Comparison of ENCODE assay signal across 8 cellular contexts in the genomic region with DNA sequence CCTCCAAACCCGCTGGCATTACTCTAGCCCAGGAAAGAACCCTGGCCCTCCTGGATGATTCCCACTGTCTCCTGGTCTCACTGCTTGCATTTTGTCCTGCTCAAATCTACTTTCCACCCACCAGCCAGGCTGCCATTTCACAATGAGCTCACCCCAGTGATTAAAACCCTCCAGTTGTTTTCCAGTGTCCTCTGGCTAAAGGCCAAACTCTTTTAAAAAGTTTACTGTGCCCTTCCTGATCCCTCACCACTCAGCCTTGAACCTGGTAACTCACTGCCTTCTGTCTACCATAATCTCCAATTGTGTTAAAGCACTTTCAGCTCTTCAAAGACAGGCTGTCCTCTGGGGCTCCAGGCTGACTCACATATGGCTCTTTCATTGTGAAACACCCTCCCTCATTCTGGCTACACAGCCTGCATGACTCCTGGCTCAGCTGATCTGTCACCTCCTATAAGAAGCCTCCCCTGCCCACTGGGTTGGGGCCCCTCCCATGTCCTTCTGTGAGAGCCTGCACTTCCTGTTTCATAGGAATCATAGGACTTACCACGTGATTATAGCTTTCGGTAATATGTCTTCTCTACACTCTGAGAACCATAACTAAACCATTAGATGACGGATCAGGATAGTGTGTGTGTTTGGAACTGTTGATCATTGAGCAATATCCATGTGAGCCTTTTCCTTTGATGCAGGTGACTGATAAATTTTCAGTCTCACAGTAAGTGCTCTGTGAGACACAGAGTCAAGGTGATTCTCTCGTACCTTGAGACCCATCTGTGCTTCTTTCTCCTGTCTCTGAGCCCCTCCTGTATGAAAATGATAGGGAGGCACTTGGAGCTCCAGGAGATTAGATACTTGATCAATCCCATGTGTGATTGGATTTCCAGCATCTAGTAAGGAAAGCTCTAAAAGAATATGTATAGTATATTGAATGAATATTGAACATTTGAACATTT.
A peak's percentile ranks its signal among the peaks of the same experiment; 100 is the strongest.
DNase-seq lines count a peak whose midpoint lies in the region; ATAC-seq and TF ChIP-seq lines count a peak whose summit lies in the region.

No MANE protein-coding gene starts in this region.

- peak; percentile 55 for DNase-seq in activated T-cell treated with anti-CD3 and anti-CD28 coated beads for 24 hours (ENCODE audit: low read depth)
- DNase-seq in activated T-cell treated with anti-CD3 and anti-CD28 coated beads for 4 hours, result no peak
- DNase-seq in IMR-90, result peak; percentile 93
- no peak for DNase-seq in WTC11 (ENCODE audit: low spot score)
- peak; percentile 95 for DNase-seq in fibroblast of pulmonary artery (ENCODE audit: low read depth)
- peak; percentile 76 for DNase-seq in spleen
- DNase-seq in iPS-NIHi11 (ENCODE audit: low spot score), result no peak
- DNase-seq in NCI-H2227 (lab: John Stamatoyannopoulos, UW; ENCODE audit: unreplicated experiment), result no peak

- H3K4me3 ChIP-seq in IMR-90 (ENCODE audit: insufficient read depth, low read depth, low read length), result no peak overlapping the region
- no peak overlapping the region for H3K4me3 ChIP-seq in fibroblast of pulmonary artery (replicated peaks; ENCODE audit: low read depth, low read length)
- no peak overlapping the region for H3K4me3 ChIP-seq in spleen

- peaks cover 24% of the 10 kb centered on the region for H3K4me1 ChIP-seq in IMR-90 (ENCODE audit: control insufficient read depth, insufficient read depth, low read length)
- peaks cover 0 to 7% (median 0%) of the 10 kb centered on the region in 6 donors for H3K4me1 ChIP-seq in spleen

- no peaks in the 10 kb centered on the region for H3K27me3 Mint-ChIP-seq in WTC11 (ENCODE audit: low read depth)

- no peaks in the 10 kb centered on the region for H3K79me1 ChIP-seq in IMR-90 (ENCODE audit: low read depth in 1 of 2, low read length in 2 of 2)

- H3K4ac ChIP-seq in IMR-90 (ENCODE audit: low read depth, low read length), result peak overlapping the region; percentile 80

- H3K14ac ChIP-seq in IMR-90 (replicated peaks; ENCODE audit: low read depth, low read length), result peak overlapping the region; percentile 48

- H2BK5ac ChIP-seq in IMR-90 (ENCODE audit: low read depth, low read length, poor library complexity, severe bottlenecking), result no peak overlapping the region

- peaks cover 6% of the 10 kb centered on the region; the same call in 1 of the 2 replicates for H3K4me1 Mint-ChIP-seq in WTC11

- 0 out of 2 replicates have a peak, but pooled peaks have one; percentile 3 for TF ChIP-seq RAD21 in IMR-90 (IDR thresholded peaks at IDR 0.05; ENCODE audit: low read length)

- H3K9me3 ChIP-seq in IMR-90 (ENCODE audit: control insufficient read depth, insufficient read depth, low read length) (no peaks in the 10 kb centered on the region), spleen (no peaks in the 10 kb centered on the region)

- peak overlapping the region; percentile 61 for H4K91ac ChIP-seq in IMR-90 (ENCODE audit: insufficient read depth, low read depth, low read length)

- dilution Hi-C loops in IMR-90 (cut with HindIII; ENCODE audit: low sequenced_read_pairs, unreplicated experiment), result no loop called here

- H3K9me1 ChIP-seq in IMR-90 (ENCODE audit: insufficient read depth, low read length), result peaks cover 13% of the 10 kb centered on the region

- no peaks in the 10 kb centered on the region for H3K9me3 Mint-ChIP-seq in WTC11

- H2BK120ac ChIP-seq in IMR-90 (ENCODE audit: low read depth, low read length), result peak overlapping the region; percentile 76

- CTCF ChIA-PET in IMR-90 (lab: Yijun Ruan, JAX) (no interaction called here), WTC11 (lab: Charles Lee) (interaction anchor here (0.9 kb wide), 1 partner anchor 42 kb away, joined by 4 read pairs; no protein-coding TSS in a partner anchor)

- peak overlapping the region; percentile 69; the same call in 1 of the 2 replicates for H2AK5ac ChIP-seq in IMR-90 (ENCODE audit: low read depth, low read length)

- H3K56ac ChIP-seq in IMR-90 (ENCODE audit: extremely low read depth, insufficient read depth, low read length), result 0 out of 2 replicates have a peak overlapping the region, but pooled peaks have one; percentile 19

- H3K23ac ChIP-seq in IMR-90 (ENCODE audit: low read depth, low read length), result peak overlapping the region; percentile 41; the same call in 1 of the 2 replicates

- POLR2A ChIA-PET in IMR-90 (lab: Charles Lee; ENCODE audit: unreplicated experiment), result no interaction called here
- POLR2A ChIA-PET in WTC11 (lab: Charles Lee), result no interaction called here

- no peaks in the 10 kb centered on the region for H4K20me1 ChIP-seq in IMR-90 (ENCODE audit: insufficient read depth, low read length)

- H3K27ac ChIP-seq in IMR-90 (ENCODE audit: insufficient read depth, low read length), result no peak overlapping the region
- peak overlapping the region in 2 of 8 donors; percentile 7 to 28 for H3K27ac ChIP-seq in spleen

- TF ChIP-seq CTCF in IMR-90 (conservative IDR thresholded peaks at IDR 0.05; ENCODE audit: low read depth, low read length), result no peak
- no peak for TF ChIP-seq CTCF in WTC11 (IDR thresholded peaks at IDR 0.05)
- TF ChIP-seq CTCF in fibroblast of pulmonary artery (IDR thresholded peaks at IDR 0.05; ENCODE audit: low read length, missing control alignments), result no peak
- TF ChIP-seq CTCF in spleen (IDR thresholded peaks at IDR 0.05 in 8 of 11, conservative IDR thresholded peaks at IDR 0.05 in 3 of 11), result no peak

- peak overlapping the region; percentile 56; the same call in 2 of the 3 replicates for H2BK15ac ChIP-seq in IMR-90 (ENCODE audit: low read depth, low read length)

- in situ Hi-C loops in IMR-90 (cut with MboI; ENCODE audit: low sequenced_read_pairs), result no loop called here

- BruUV-seq in IMR-90 (replicated peaks; lab: Mats Ljungman, UMichigan), result no TSS peak

- H2AK9ac ChIP-seq in IMR-90 (replicated peaks; ENCODE audit: low read depth, low read length, poor library complexity), result no peak overlapping the region

- peak; percentile 69 for ATAC-seq in IMR-90 (ENCODE audit: low read depth)
- ATAC-seq in WTC11, result peak; percentile 30; the same call in 1 of the 2 replicates

- H3K4me3 Mint-ChIP-seq in WTC11, result no peak overlapping the region

- H3K27ac Mint-ChIP-seq in WTC11, result no peak overlapping the region

- 0 out of 2 replicates have a peak overlapping the region, but pooled peaks have one; percentile 22 for H3K4me2 ChIP-seq in IMR-90 (ENCODE audit: low read depth, low read length)

- peak overlapping the region; percentile 35 for H2AFZ ChIP-seq in IMR-90 (replicated peaks; ENCODE audit: low read length, poor library complexity)

- H3K36me3 Mint-ChIP-seq in WTC11, result no peaks in the 10 kb centered on the region

- no peak overlapping the region for H3K9ac ChIP-seq in IMR-90 (ENCODE audit: low read depth, low read length)

- peak overlapping the region; percentile 75; the same call in 1 of the 2 replicates for H4K5ac ChIP-seq in IMR-90 (ENCODE audit: low read depth, low read length)

- peak overlapping the region; percentile 75 to 79 for H4K8ac ChIP-seq in IMR-90 (ENCODE audit: low read depth in 2 of 2, low read length in 2 of 2)

- peak overlapping the region; percentile 59 for H2BK20ac ChIP-seq in IMR-90 (ENCODE audit: low read depth, low read length)

- intact Hi-C loops in IMR-90 (cut with micrococcal nuclease), result no loop called here
- intact Hi-C loops in spleen (cut with DNase I; ENCODE audit: low total_unique reads), result no loop called here

- H3K18ac ChIP-seq in IMR-90 (ENCODE audit: low read depth, low read length), result peak overlapping the region; percentile 93

- 88% methylated on average over 1 of the region's 5 CpGs; no CpG with 5 or more reads in 1 of the 2 experiments for WGBS in IMR-90 (ENCODE audit: extremely low coverage in 2 of 2, insufficient read length in 1 of 2), 2 experiments
- 60 to 79% (median 67%) methylated on average over 5 of the region's 5 CpGs for WGBS in spleen, 5 donors

- no peaks in the 10 kb centered on the region for H3K36me3 ChIP-seq in IMR-90 (ENCODE audit: control insufficient read depth, insufficient read depth, low read length)
- H3K36me3 ChIP-seq in spleen, result no peaks in the 10 kb centered on the region

- no peaks in the 10 kb centered on the region for H3K27me3 ChIP-seq in IMR-90 (ENCODE audit: control insufficient read depth, insufficient read depth, low read length)
- H3K27me3 ChIP-seq in spleen (replicated peaks in 1 of 7), result no peaks in the 10 kb centered on the region

- TF ChIP-seq POLR2A in IMR-90 (IDR thresholded peaks at IDR 0.05; ENCODE audit: low read depth, low read length), result no peak
- TF ChIP-seq POLR2A in spleen (IDR thresholded peaks at IDR 0.05), result no peak

TF ChIP-seq in IMR-90, 13 proteins besides CTCF, POLR2A, EP300 and RAD21 (continues in another document):
- TF ChIP-seq BHLHE40 (IDR thresholded peaks at IDR 0.05; ENCODE audit: low read depth, low read length), result no peak
- TF ChIP-seq SMC3 (IDR thresholded peaks at IDR 0.05; ENCODE audit: low read depth, low read length), result no peak
- peak; percentile 77; the same call in 1 of the 2 replicates for TF ChIP-seq FOS (IDR thresholded peaks at IDR 0.05; ENCODE audit: low read depth, low read length)
- TF ChIP-seq MAZ (IDR thresholded peaks at IDR 0.05; ENCODE audit: borderline replicate concordance, low read depth, low read length), result no peak; the same call in 1 of the 2 replicates
- TF ChIP-seq MXI1 (IDR thresholded peaks at IDR 0.05; ENCODE audit: borderline replicate concordance, low read depth, low read length), result no peak
- no peak for TF ChIP-seq NFE2L2 (IDR thresholded peaks at IDR 0.05; ENCODE audit: low read depth, low read length)
- no peak for TF ChIP-seq RCOR1 (IDR thresholded peaks at IDR 0.05; ENCODE audit: insufficient replicate concordance, low read length)
- TF ChIP-seq RFX5 (IDR thresholded peaks at IDR 0.05; ENCODE audit: low read depth, low read length), result no peak
- peak; percentile 94 for TF ChIP-seq CEBPB (IDR thresholded peaks at IDR 0.05; ENCODE audit: low read depth, low read length)

TF ChIP-seq in WTC11, 78 proteins besides CTCF, POLR2A, EP300 and RAD21 (continues in another document):
- no peak for TF ChIP-seq ZNF138 (CRISPR knock-in tag; conservative IDR thresholded peaks at IDR 0.05)
- TF ChIP-seq TEAD1 (CRISPR knock-in tag; IDR thresholded peaks at IDR 0.05), result no peak
- TF ChIP-seq FOXK1 (CRISPR knock-in tag; IDR thresholded peaks at IDR 0.05), result no peak
- TF ChIP-seq GRHL2 (CRISPR knock-in tag; IDR thresholded peaks at IDR 0.05; ENCODE audit: insufficient replicate concordance, severe bottlenecking), result no peak

Comparison
In these comparisons a context has a peak if more than half of its experiments do, and no peak if none do; other contexts are left out.
1. DNase-seq: peak in activated T-cell treated with anti-CD3 and anti-CD28 coated beads for 24 hours (single experiment), IMR-90 (single experiment), fibroblast of pulmonary artery (single experiment) and spleen (single experiment); none in activated T-cell treated with anti-CD3 and anti-CD28 coated beads for 4 hours (single experiment), WTC11 (single experiment), iPS-NIHi11 (single experiment) and NCI-H2227 (single experiment).